In the genomic region with DNA sequence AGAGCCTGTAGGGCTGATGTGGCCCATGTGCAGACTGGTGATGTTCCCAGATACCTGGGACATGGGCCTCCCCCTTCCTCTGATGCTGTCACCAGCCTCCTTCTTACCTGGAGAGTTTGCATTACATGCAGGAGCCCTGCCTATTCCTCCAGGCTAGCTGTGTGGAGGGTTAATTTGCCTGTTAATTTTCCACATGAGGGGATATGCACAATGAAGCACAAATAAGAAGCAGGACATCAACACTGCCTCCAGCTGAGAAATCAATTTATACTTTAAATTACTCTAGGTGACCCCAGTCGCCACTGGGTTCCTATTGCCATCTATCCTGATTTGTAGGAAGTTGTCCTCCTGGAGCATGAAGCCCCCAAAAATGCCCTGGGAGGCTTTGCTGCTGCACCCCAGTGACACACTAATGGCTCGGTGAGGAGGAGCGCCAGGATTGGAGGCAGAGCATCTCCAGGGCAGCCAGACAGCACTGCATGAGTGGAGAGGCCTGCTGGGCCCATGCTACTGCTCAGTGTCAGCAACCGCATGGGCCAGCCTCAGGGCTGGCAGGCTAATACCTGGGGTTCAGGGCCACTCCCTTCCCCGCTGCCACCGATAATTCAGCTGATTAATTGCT, we compare ENCODE assay signal across 13 cellular contexts.
"Had no signal": no experiment of that assay in that cellular context is flagged by ENCODE, and none has a peak within 500 bp of the region (broad histone marks: within the 10 kb centered on the region; RNA-seq: fewer than 3 reads in every experiment).

No MANE protein-coding gene starts in this region.

- H3K4me1 ChIP-seq: colonic mucosa, heart left ventricle, left lung had no signal

- H3K27ac ChIP-seq: colonic mucosa, heart left ventricle, left lung, suprapubic skin had no signal

- H3K4me3 ChIP-seq: colonic mucosa, heart left ventricle, left lung, suprapubic skin had no signal

- DNase-seq: activated CD4-positive, alpha-beta memory T cell treated with anti-CD3 and anti-CD28 coated beads for 36 hours; activated CD4-positive, alpha-beta T cell treated with anti-CD3 and anti-CD28 coated beads for 1 hour; activated CD8-positive, alpha-beta memory T cell treated with anti-CD3 and anti-CD28 coated beads, Interleukin-2, amount 50 U/mL, for 4 hours; activated naive CD4-positive, alpha-beta T cell; colonic mucosa; effector CD4-positive, alpha-beta T cell; heart left ventricle; left lung; stimulated activated CD4-positive, alpha-beta T cell treated with anti-CD3 and anti-CD28 coated beads, Interleukin-12 subunit alpha, Interleukin-12 subunit beta, amount 100 ng/mL, for 4 hours; stimulated activated naive CD4-positive, alpha-beta T cell treated with Interleukin-2 at 50 U/mL for 16 hours; T1000 had no signal

- H3K27me3 ChIP-seq: colonic mucosa, heart left ventricle, left lung, suprapubic skin had no signal

- H3K9me3 ChIP-seq: colonic mucosa, heart left ventricle, left lung, suprapubic skin had no signal

- H3K36me3 ChIP-seq: colonic mucosa, heart left ventricle, left lung, suprapubic skin had no signal

- ATAC-seq: heart left ventricle; left lung; natural killer cell treated with Interleukin-12 subunit alpha and Interleukin-12 subunit beta and Interleukin-15 and Interleukin-18, amount 100 ng/mL, for 72 hours had no signal
